40 cellular contexts compared by ENCODE assay signal in the genomic region with DNA sequence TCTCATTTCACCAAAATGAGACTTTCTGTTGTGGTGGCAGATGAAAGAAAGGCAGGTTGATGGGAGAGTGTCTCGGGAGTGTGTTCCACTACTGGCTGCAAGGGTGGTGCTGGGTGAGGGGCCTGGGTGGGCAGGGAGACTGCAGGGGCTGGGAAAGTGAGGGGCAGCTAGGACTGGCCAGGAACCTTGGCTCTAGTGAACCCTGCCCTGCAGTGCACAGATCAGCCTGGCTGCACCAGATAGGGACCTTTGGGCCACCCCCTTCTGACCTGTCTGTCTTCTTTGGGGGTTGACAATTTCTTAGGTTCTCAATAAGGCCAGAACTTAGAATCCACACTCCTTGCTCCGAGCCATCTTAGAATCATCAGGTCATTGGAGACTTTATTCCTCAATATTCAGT.
"Had no signal": no experiment of that assay in that cellular context is flagged by ENCODE, and none has a peak within 500 bp of the region (broad histone marks: within the 10 kb centered on the region; RNA-seq: fewer than 3 reads in every experiment).

No MANE protein-coding gene starts in this region.

- H3K36me3 ChIP-seq: adrenal gland, cardiac muscle cell had no signal

- H3K36me3 Mint-ChIP-seq: activated CD8-positive, alpha-beta memory T cell treated with anti-CD3 and anti-CD28 coated beads, Interleukin-2, amount 10 ng/mL, durations not matched to agents 7 days and 5 days; activated naive CD4-positive, alpha-beta T cell treated with anti-CD3 and anti-CD28 coated beads, Interleukin-2, amount 50 U/mL, for 72 hours; activated naive CD8-positive, alpha-beta T cell treated with anti-CD3 and anti-CD28 coated beads for 36 hours had no signal

- H3K9me3 Mint-ChIP-seq: activated B cell treated with CpG ODN at 0.5 μM for 24 hours; activated naive CD4-positive, alpha-beta T cell treated with anti-CD3 and anti-CD28 coated beads for 36 hours; activated naive CD4-positive, alpha-beta T cell treated with anti-CD3 and anti-CD28 coated beads, Interleukin-2, amount 50 U/mL, for 72 hours; activated T-cell treated with anti-CD3 and anti-CD28 coated beads, Interleukin-2, amount 50 U/mL, for 4 hours; activated T-helper 1 cell treated with anti-CD3 and anti-CD28 coated beads, Interleukin-12 subunit alpha, Interleukin-12 subunit beta, Interleukin-2, Interleukin-4 antibody, amounts not matched to agents 30 ng/mL and 10 ng/mL and 1 ng/mL, durations not matched to agents 14 hours and 24 hours and 36 hours; activated T-helper 17 cell treated with anti-CD3 and anti-CD28 coated beads, Interleukin-2, amount 50 U/mL, for 72 hours; central memory CD8-positive, alpha-beta T cell; T-helper 1 cell treated with Interleukin-12 subunit alpha and Interleukin-12 subunit beta and Interleukin-4 antibody, amounts not matched to agents 30 μg/mL and 1 μg/mL, for 36 hours; T-helper 2 cell treated with Interferon-gamma antibody and Interleukin-4, amounts not matched to agents 5 μg/mL and 100 μg/mL, for 36 hours had no signal

- H3K4me1 ChIP-seq: adrenal gland, body of pancreas had no signal

- H3K27me3 ChIP-seq: adrenal gland, body of pancreas, cardiac muscle cell had no signal

- H3K4me3 Mint-ChIP-seq: activated B cell treated with CpG ODN at 0.5 μM for 24 hours; activated CD4-positive, alpha-beta memory T cell treated with anti-CD3 and anti-CD28 coated beads, Interleukin-2, amount 10 ng/mL, durations not matched to agents 7 days and 5 days; activated CD4-positive, alpha-beta T cell treated with anti-CD3 and anti-CD28 coated beads for 36 hours; activated CD8-positive, alpha-beta memory T cell treated with anti-CD3 and anti-CD28 coated beads, Interleukin-2, amount 10 ng/mL, durations not matched to agents 7 days and 5 days; activated CD8-positive, alpha-beta T cell treated with anti-CD3 and anti-CD28 coated beads, Interleukin-2, amount 10 ng/mL, durations not matched to agents 7 days and 5 days; activated naive CD4-positive, alpha-beta T cell treated with anti-CD3 and anti-CD28 coated beads for 36 hours; activated naive CD8-positive, alpha-beta T cell treated with anti-CD3 and anti-CD28 coated beads for 36 hours; activated T-cell treated with anti-CD3 and anti-CD28 coated beads, Interleukin-2, amount 50 U/mL, for 4 hours; activated T-cell treated with anti-CD3 and anti-CD28 coated beads, Interleukin-2, amount 50 U/mL, for 72 hours; activated T-helper 1 cell treated with anti-CD3 and anti-CD28 coated beads, Interleukin-12 subunit alpha, Interleukin-12 subunit beta, Interleukin-2, Interleukin-4 antibody, amounts not matched to agents 30 ng/mL and 10 ng/mL and 1 ng/mL, durations not matched to agents 14 hours and 24 hours and 36 hours; activated T-helper 17 cell treated with anti-CD3 and anti-CD28 coated beads, Interleukin-2, amount 50 U/mL, for 72 hours; central memory CD8-positive, alpha-beta T cell; T-helper 1 cell treated with Interleukin-12 subunit alpha and Interleukin-12 subunit beta and Interleukin-4 antibody, amounts not matched to agents 30 μg/mL and 1 μg/mL, for 36 hours; T-helper 2 cell treated with Interferon-gamma antibody and Interleukin-4, amounts not matched to agents 5 μg/mL and 100 μg/mL, for 36 hours had no signal

- H3K9me3 ChIP-seq: adrenal gland, body of pancreas had no signal

- H3K4me1 Mint-ChIP-seq: activated B cell treated with CpG ODN at 0.5 μM for 24 hours; activated CD4-positive, alpha-beta memory T cell treated with anti-CD3 and anti-CD28 coated beads, Interleukin-2, amount 10 ng/mL, durations not matched to agents 7 days and 5 days; activated CD4-positive, alpha-beta T cell treated with anti-CD3 and anti-CD28 coated beads for 36 hours; activated CD8-positive, alpha-beta memory T cell treated with anti-CD3 and anti-CD28 coated beads, Interleukin-2, amount 10 ng/mL, durations not matched to agents 7 days and 5 days; activated naive CD8-positive, alpha-beta T cell treated with anti-CD3 and anti-CD28 coated beads for 36 hours; activated T-helper 17 cell treated with anti-CD3 and anti-CD28 coated beads, Interleukin-2, amount 50 U/mL, for 72 hours; central memory CD8-positive, alpha-beta T cell had no signal

- H3K27me3 Mint-ChIP-seq: activated B cell treated with CpG ODN at 0.5 μM for 24 hours; activated CD4-positive, alpha-beta memory T cell treated with anti-CD3 and anti-CD28 coated beads, Interleukin-2, amount 10 ng/mL, durations not matched to agents 7 days and 5 days; activated CD4-positive, alpha-beta T cell treated with anti-CD3 and anti-CD28 coated beads for 36 hours; activated CD8-positive, alpha-beta memory T cell treated with anti-CD3 and anti-CD28 coated beads, Interleukin-2, amount 10 ng/mL, durations not matched to agents 7 days and 5 days; activated naive CD8-positive, alpha-beta T cell treated with anti-CD3 and anti-CD28 coated beads for 36 hours; activated T-helper 17 cell treated with anti-CD3 and anti-CD28 coated beads, Interleukin-2, amount 50 U/mL, for 72 hours; central memory CD8-positive, alpha-beta T cell had no signal

- FAIRE-seq: astrocyte, bronchial epithelial cell, TTC549 had no signal

- DNase-seq: activated B cell treated with CpG ODN at 0.5 μM for 24 hours; activated CD4-positive, alpha-beta memory T cell treated with anti-CD3 and anti-CD28 coated beads, Interleukin-2, amount 10 ng/mL, durations not matched to agents 7 days and 5 days; activated CD4-positive, alpha-beta T cell treated with anti-CD3 and anti-CD28 coated beads for 1 hour; activated CD4-positive, alpha-beta T cell treated with anti-CD3 and anti-CD28 coated beads for 36 hours; activated CD4-positive, alpha-beta T cell treated with anti-CD3 and anti-CD28 coated beads for 48 hours; activated CD4-positive, alpha-beta T cell treated with anti-CD3 and anti-CD28 coated beads, Interleukin-2, amount 50 U/mL, for 1 hour; activated CD4-positive, alpha-beta T cell treated with anti-CD3 and anti-CD28 coated beads, Interleukin-2, amount 50 U/mL, for 48 hours; activated CD8-positive, alpha-beta memory T cell treated with anti-CD3 and anti-CD28 coated beads for 24 hours; activated CD8-positive, alpha-beta memory T cell treated with anti-CD3 and anti-CD28 coated beads, Interleukin-2, amount 10 ng/mL, durations not matched to agents 7 days and 5 days; activated CD8-positive, alpha-beta memory T cell treated with anti-CD3 and anti-CD28 coated beads, Interleukin-2, amount 50 U/mL, for 48 hours; activated CD8-positive, alpha-beta T cell treated with anti-CD3 and anti-CD28 coated beads, Interleukin-2, amount 10 ng/mL, durations not matched to agents 7 days and 5 days; activated effector memory CD4-positive, alpha-beta T cell treated with anti-CD3 and anti-CD28 coated beads, Interleukin-2, amount 50 U/mL, for 16 hours; activated gamma-delta T cell treated with Interleukin-2 at 50 U/mL for 16 hours; activated naive CD4-positive, alpha-beta T cell; activated naive CD4-positive, alpha-beta T cell treated with anti-CD3 and anti-CD28 coated beads for 36 hours; activated naive CD4-positive, alpha-beta T cell treated with anti-CD3 and anti-CD28 coated beads, Interleukin-2, amount 50 U/mL, for 16 hours; activated naive CD8-positive, alpha-beta T cell treated with anti-CD3 and anti-CD28 coated beads for 36 hours; activated T-cell treated with anti-CD3 and anti-CD28 coated beads, Interleukin-2, amount 50 U/mL, for 4 hours; activated T-cell treated with anti-CD3 and anti-CD28 coated beads, Interleukin-2, amount 50 U/mL, for 72 hours; adrenal gland; amniotic stem cell; aorta; caudate nucleus; cerebellar nuclear complex; SW 1271; T-helper 1 cell; T-helper 2 cell; T-helper 9 cell had no signal

- ATAC-seq: activated CD4-positive, alpha-beta T cell treated with anti-CD3 and anti-CD28 coated beads for 36 hours; activated CD8-positive, alpha-beta memory T cell treated with anti-CD3 and anti-CD28 coated beads, Interleukin-2, amount 10 ng/mL, durations not matched to agents 7 days and 5 days; activated CD8-positive, alpha-beta T cell treated with anti-CD3 and anti-CD28 coated beads, Interleukin-2, amount 10 ng/mL, durations not matched to agents 7 days and 5 days; activated naive CD4-positive, alpha-beta T cell treated with anti-CD3 and anti-CD28 coated beads, Interleukin-2, amount 50 U/mL, for 72 hours; activated T-cell treated with anti-CD3 and anti-CD28 coated beads, Interleukin-2, amount 50 U/mL, for 4 hours; activated T-cell treated with anti-CD3 and anti-CD28 coated beads, Interleukin-2, amount 50 U/mL, for 72 hours; activated T-helper 17 cell treated with anti-CD3 and anti-CD28 coated beads, Interleukin-2, amount 50 U/mL, for 72 hours; body of pancreas had no signal

- H3K27ac ChIP-seq: adrenal gland, body of pancreas, cardiac muscle cell, VCaP had no signal

- H3K4me3 ChIP-seq: adrenal gland, body of pancreas, cardiac muscle cell had no signal

- H3K27ac Mint-ChIP-seq: activated B cell treated with CpG ODN at 0.5 μM for 24 hours; activated CD4-positive, alpha-beta memory T cell treated with anti-CD3 and anti-CD28 coated beads, Interleukin-2, amount 10 ng/mL, durations not matched to agents 7 days and 5 days; activated CD4-positive, alpha-beta T cell treated with anti-CD3 and anti-CD28 coated beads for 36 hours; activated CD8-positive, alpha-beta memory T cell treated with anti-CD3 and anti-CD28 coated beads, Interleukin-2, amount 10 ng/mL, durations not matched to agents 7 days and 5 days; activated CD8-positive, alpha-beta T cell treated with anti-CD3 and anti-CD28 coated beads, Interleukin-2, amount 10 ng/mL, durations not matched to agents 7 days and 5 days; activated naive CD4-positive, alpha-beta T cell treated with anti-CD3 and anti-CD28 coated beads for 36 hours; activated naive CD4-positive, alpha-beta T cell treated with anti-CD3 and anti-CD28 coated beads, Interleukin-2, amount 50 U/mL, for 72 hours; activated naive CD8-positive, alpha-beta T cell treated with anti-CD3 and anti-CD28 coated beads for 36 hours; activated T-cell treated with anti-CD3 and anti-CD28 coated beads, Interleukin-2, amount 50 U/mL, for 72 hours; activated T-helper 1 cell treated with anti-CD3 and anti-CD28 coated beads, Interleukin-12 subunit alpha, Interleukin-12 subunit beta, Interleukin-2, Interleukin-4 antibody, amounts not matched to agents 30 ng/mL and 10 ng/mL and 1 ng/mL, durations not matched to agents 14 hours and 24 hours and 36 hours; activated T-helper 17 cell treated with anti-CD3 and anti-CD28 coated beads, Interleukin-2, amount 50 U/mL, for 72 hours; T-helper 1 cell treated with Interleukin-12 subunit alpha and Interleukin-12 subunit beta and Interleukin-4 antibody, amounts not matched to agents 30 μg/mL and 1 μg/mL, for 36 hours; T-helper 2 cell treated with Interferon-gamma antibody and Interleukin-4, amounts not matched to agents 5 μg/mL and 100 μg/mL, for 36 hours had no signal
